In genomic region chr19:40415799-40416198, GRCh38 we compare ENCODE assay signal across 24 cellular contexts. TPM values are rescaled to one million over a fixed set of nuclear protein-coding genes. Genes with fewer than 3 reads are reported as not detected.
DNase-seq lines count a peak whose midpoint lies in the region; FAIRE-seq and TF ChIP-seq lines count a peak whose summit lies in the region.
"Had no signal": no experiment of that assay in that cellular context is flagged by ENCODE, and none has a peak within 500 bp of the region (broad histone marks: within the 10 kb centered on the region; RNA-seq: fewer than 3 reads in every experiment).

No MANE protein-coding gene starts in this region.

- CTCF ChIA-PET in CD8-positive, alpha-beta memory T cell (lab: Charles Lee): interaction anchor here (1.0 kb wide), 2 partner anchors 10 to 28 kb away, joined by 3 to 4 read pairs; partner anchors contain the start of gene SERTAD1

- H3K36me3 ChIP-seq in BLaER1 (no peaks in the 10 kb centered on the region), neural progenitor cell (no peaks in the 10 kb centered on the region), H7 (replicated peaks; ENCODE audit: control insufficient read depth, insufficient read depth, low read length) (no peaks in the 10 kb centered on the region)
- H3K36me3 ChIP-seq in CD8-positive, alpha-beta memory T cell (ENCODE audit: insufficient read depth, low read length): no peaks in the 10 kb centered on the region
- H3K36me3 ChIP-seq: breast epithelium, ovary, thoracic aorta had no signal

- FAIRE-seq in GM19239 (lab: Jason Lieb, UNC): peak; percentile 51
- FAIRE-seq: endometrium, kidney had no signal

- H3K4me2 ChIP-seq in BLaER1 (peak overlapping the region; percentile 72; the same call in 1 of the 2 replicates), neural progenitor cell (no peak overlapping the region)

- no peaks in the 10 kb centered on the region for H3K9me3 Mint-ChIP-seq in dendritic cell treated with granulocyte-macrophage colony-stimulating factor and Interleukin-4, amounts not matched to agents 40 ng/mL and 50 ng/mL, for 4 days
- no peaks in the 10 kb centered on the region for H3K9me3 Mint-ChIP-seq in neural progenitor cell
- no peaks in the 10 kb centered on the region for H3K9me3 Mint-ChIP-seq in CD8-positive, alpha-beta memory T cell
- H3K9me3 Mint-ChIP-seq: activated B cell treated with CpG ODN at 0.5 μM for 24 hours, HFFc6 had no signal

- H3K4me3 Mint-ChIP-seq in dendritic cell treated with granulocyte-macrophage colony-stimulating factor and Interleukin-4, amounts not matched to agents 40 ng/mL and 50 ng/mL, for 4 days: no peak overlapping the region
- no peak overlapping the region for H3K4me3 Mint-ChIP-seq in neural progenitor cell
- peak overlapping the region in 1 of 7 donors; percentile 56 for H3K4me3 Mint-ChIP-seq in CD8-positive, alpha-beta memory T cell
- H3K4me3 Mint-ChIP-seq: activated B cell treated with CpG ODN at 0.5 μM for 24 hours, HFFc6 had no signal

- H3K9me3 ChIP-seq in BLaER1: no peaks in the 10 kb centered on the region
- no peaks in the 10 kb centered on the region for H3K9me3 ChIP-seq in neural progenitor cell (ENCODE audit: low read depth)
- no peaks in the 10 kb centered on the region for H3K9me3 ChIP-seq in CD8-positive, alpha-beta memory T cell (ENCODE audit: low read length)
- H3K9me3 ChIP-seq: breast epithelium, ovary, thoracic aorta had no signal

- TF ChIP-seq CTCF in neural progenitor cell (IDR thresholded peaks at IDR 0.05): no peak

- no peaks in the 10 kb centered on the region for H3K79me2 ChIP-seq in neural progenitor cell (ENCODE audit: low read depth)

- H3K36me3 Mint-ChIP-seq in dendritic cell treated with granulocyte-macrophage colony-stimulating factor and Interleukin-4, amounts not matched to agents 40 ng/mL and 50 ng/mL, for 4 days (ENCODE audit: low read depth): peaks cover under 1% of the 10 kb centered on the region
- no peaks in the 10 kb centered on the region for H3K36me3 Mint-ChIP-seq in neural progenitor cell
- H3K36me3 Mint-ChIP-seq in CD8-positive, alpha-beta memory T cell: no peaks in the 10 kb centered on the region

- peak overlapping the region; percentile 81; the same call in 1 of the 2 replicates for H3K27ac ChIP-seq in BLaER1
- H3K27ac ChIP-seq in neural progenitor cell: no peak overlapping the region
- no peak overlapping the region for H3K27ac ChIP-seq in CD8-positive, alpha-beta memory T cell (ENCODE audit: low read depth, low read length)
- H3K27ac ChIP-seq: C4-2B, ovary, thoracic aorta had no signal

- H3K27me3 ChIP-seq in BLaER1 (no peaks in the 10 kb centered on the region), neural progenitor cell (no peaks in the 10 kb centered on the region), H7 (ENCODE audit: control insufficient read depth, insufficient read depth, low read length) (no peaks in the 10 kb centered on the region)
- H3K27me3 ChIP-seq in CD8-positive, alpha-beta memory T cell (ENCODE audit: insufficient read depth, low read length, poor library complexity, severe bottlenecking): no peaks in the 10 kb centered on the region
- H3K27me3 ChIP-seq: breast epithelium, ovary had no signal

- H3K4me1 ChIP-seq in BLaER1: peaks cover 89% of the 10 kb centered on the region
- H3K4me1 ChIP-seq in neural progenitor cell: peaks cover 16% of the 10 kb centered on the region
- no peaks in the 10 kb centered on the region for H3K4me1 ChIP-seq in CD8-positive, alpha-beta memory T cell (ENCODE audit: insufficient read depth, low read length)

- intact Hi-C loops in dendritic cell treated with granulocyte-macrophage colony-stimulating factor and Interleukin-4, amounts not matched to agents 40 ng/mL and 50 ng/mL, for 4 days (cut with micrococcal nuclease): no loop called here

- H4K20me1 ChIP-seq in BLaER1: no peaks in the 10 kb centered on the region
- H4K20me1 ChIP-seq in neural progenitor cell (ENCODE audit: low read depth): no peaks in the 10 kb centered on the region

- H3K9ac ChIP-seq in BLaER1: no peak overlapping the region
- H3K9ac ChIP-seq in neural progenitor cell: no peak overlapping the region

- POLR2A ChIA-PET in CD8-positive, alpha-beta memory T cell (lab: Charles Lee): no interaction called here

- H3K4me1 Mint-ChIP-seq in dendritic cell treated with granulocyte-macrophage colony-stimulating factor and Interleukin-4, amounts not matched to agents 40 ng/mL and 50 ng/mL, for 4 days (ENCODE audit: low read depth): peaks cover 51% of the 10 kb centered on the region
- peaks cover 28% of the 10 kb centered on the region for H3K4me1 Mint-ChIP-seq in neural progenitor cell
- H3K4me1 Mint-ChIP-seq in CD8-positive, alpha-beta memory T cell: peaks cover 11 to 17% (median 13%) of the 10 kb centered on the region in 3 donors

- DNase-seq in GM19239 (ENCODE audit: insufficient read length, low spot score) (no peak), neural progenitor cell (ENCODE audit: low spot score) (no peak), H7 (no peak), DMS79 (lab: John Stamatoyannopoulos, UW) (no peak), NCI-H2227 treated with DMSO at 0.1 percent for 48 hours (lab: John Stamatoyannopoulos, UW) (no peak)
- DNase-seq in CD8-positive, alpha-beta memory T cell: no peak
- DNase-seq: activated B cell treated with CpG ODN at 0.5 μM for 24 hours; activated CD4-positive, alpha-beta T cell treated with anti-CD3 and anti-CD28 coated beads, Interleukin-2, amount 50 U/mL, for 48 hours; activated effector memory CD4-positive, alpha-beta T cell treated with anti-CD3 and anti-CD28 coated beads, Interleukin-2, amount 50 U/mL, for 16 hours; cortex of kidney; HFFc6; kidney; NCI-H1092; NCI-H187 treated with DMSO at 0.1 percent for 48 hours; NCI-H69; ovary; stimulated activated naive CD8-positive, alpha-beta T cell treated with anti-CD3 and anti-CD28 coated beads, Interleukin-15, Interleukin-2, amounts not matched to agents 100 U/mL and 50 U/mL, for 24 hours had no signal

- H3K27me3 Mint-ChIP-seq in dendritic cell treated with granulocyte-macrophage colony-stimulating factor and Interleukin-4, amounts not matched to agents 40 ng/mL and 50 ng/mL, for 4 days: peaks cover 20% of the 10 kb centered on the region
- H3K27me3 Mint-ChIP-seq in neural progenitor cell (ENCODE audit: insufficient read depth, low read depth): peaks cover 7% of the 10 kb centered on the region
- H3K27me3 Mint-ChIP-seq in CD8-positive, alpha-beta memory T cell: peaks cover 0 to 3% of the 10 kb centered on the region in 2 donors
- H3K27me3 Mint-ChIP-seq: activated B cell treated with CpG ODN at 0.5 μM for 24 hours had no signal

- peaks cover 16% of the 10 kb centered on the region for H3F3A ChIP-seq in neural progenitor cell (ENCODE audit: low read depth)

- no peak overlapping the region for H2AFZ ChIP-seq in neural progenitor cell (replicated peaks)

- peak overlapping the region; percentile 41 for H3K27ac Mint-ChIP-seq in dendritic cell treated with granulocyte-macrophage colony-stimulating factor and Interleukin-4, amounts not matched to agents 40 ng/mL and 50 ng/mL, for 4 days
- peak overlapping the region; percentile 1 for H3K27ac Mint-ChIP-seq in neural progenitor cell
- H3K27ac Mint-ChIP-seq in CD8-positive, alpha-beta memory T cell: peak overlapping the region in 3 of 8 donors; percentile 29 to 72 (median 60)
- H3K27ac Mint-ChIP-seq: activated B cell treated with CpG ODN at 0.5 μM for 24 hours, HFFc6 had no signal

- H3K4me3 ChIP-seq in BLaER1 (no peak overlapping the region), neural progenitor cell (no peak overlapping the region), H7 (ENCODE audit: insufficient read depth, low read depth, low read length) (no peak overlapping the region)
- no peak overlapping the region for H3K4me3 ChIP-seq in CD8-positive, alpha-beta memory T cell (ENCODE audit: low read length)
- H3K4me3 ChIP-seq: breast epithelium, ovary, thoracic aorta had no signal

RNA-seq across cellular contexts. Expression of gene PRX, which starts 2.6 kb away (rescaled TPM):
- total RNA-seq in neural progenitor cell (ENCODE audit: low replicate concordance): 1.4 and 4.7 TPM in 2 replicates
- 5.0 and 10.7 TPM in 2 replicates for total RNA-seq in H7 (2014; rRNA removed; shearing (Covaris generic))
- total RNA-seq in CD8-positive, alpha-beta memory T cell: 1 to 10 TPM; 1.4 to 1.6 TPM
- 0.29 TPM for polyA plus RNA-seq in CD8-positive, alpha-beta memory T cell

RNA-seq across cellular contexts. Expression of gene SERTAD1, which starts 10.0 kb away (rescaled TPM):
- total RNA-seq in neural progenitor cell (ENCODE audit: low replicate concordance): 2.4 and 5.5 TPM in 2 replicates
- total RNA-seq in H7 (2014; rRNA removed; shearing (Covaris generic)): 3.7 and 4.4 TPM in 2 replicates
- 10 to 100 TPM; 15.9 to 17.8 TPM for total RNA-seq in CD8-positive, alpha-beta memory T cell
- polyA plus RNA-seq in CD8-positive, alpha-beta memory T cell: 13.0 TPM

RNA-seq across cellular contexts. Expression of gene HIPK4, which starts 25.8 kb away (rescaled TPM):
- total RNA-seq in neural progenitor cell (ENCODE audit: low replicate concordance): 0.34 TPM in 1 of 2 replicates, not detected in the other
- total RNA-seq in H7 (2014; rRNA removed; shearing (Covaris generic)): 0.15 and 0.24 TPM in 2 replicates
- total RNA-seq in CD8-positive, alpha-beta memory T cell: not detected
- polyA plus RNA-seq in CD8-positive, alpha-beta memory T cell: not detected
- total RNA-seq: glomerular endothelial cell, thoracic aorta had no signal

RNA-seq across cellular contexts. Expression of gene SERTAD3, which starts 28.3 kb away (rescaled TPM):
- total RNA-seq in neural progenitor cell (ENCODE audit: low replicate concordance): 15.3 and 27.4 TPM in 2 replicates
- total RNA-seq in H7 (2014; rRNA removed; shearing (Covaris generic)): 26.0 and 29.9 TPM in 2 replicates
- total RNA-seq in CD8-positive, alpha-beta memory T cell: 1 to 10 TPM; 7.0 to 8.5 TPM
- polyA plus RNA-seq in CD8-positive, alpha-beta memory T cell: 9.5 TPM

RNA-seq across cellular contexts. Expression of gene BLVRB, which starts 49.7 kb away (rescaled TPM):
- total RNA-seq in neural progenitor cell (ENCODE audit: low replicate concordance): 11.3 and 24.4 TPM in 2 replicates
- 43.6 and 53.8 TPM in 2 replicates for total RNA-seq in H7 (2014; rRNA removed; shearing (Covaris generic))
- total RNA-seq in CD8-positive, alpha-beta memory T cell: 10 to 100 TPM; 17.4 to 18.9 TPM
- polyA plus RNA-seq in CD8-positive, alpha-beta memory T cell: 22.8 TPM
